In genomic region chr5:92104126-92104525, GRCh38 we compare ENCODE assay signal across 22 cellular contexts.
"Had no signal": no experiment of that assay in that cellular context is flagged by ENCODE, and none has a peak within 500 bp of the region (broad histone marks: within the 10 kb centered on the region; RNA-seq: fewer than 3 reads in every experiment).

No MANE protein-coding gene starts in this region.

- DNase-seq: colonic mucosa; cortex of kidney; effector CD8-positive, alpha-beta T cell; effector memory CD8-positive, alpha-beta T cell; endodermal cell; erythroblast; esophagus squamous epithelium; foreskin fibroblast; foreskin melanocyte; gastrocnemius medialis; glutamatergic neuron; head of caudate nucleus; heart right ventricle; hippocampal formation; left cardiac atrium; left lung; left ventricle myocardium superior; lower lobe of right lung; mesenchymal stem cell; mucosa of descending colon had no signal

- ATAC-seq: effector memory CD8-positive, alpha-beta T cell; esophagus mucosa; gastrocnemius medialis; heart right ventricle; left cardiac atrium; left lung; left ventricle myocardium superior; lower lobe of right lung; mucosa of descending colon had no signal

- H3K9me3 ChIP-seq: colonic mucosa, esophagus squamous epithelium, gastrocnemius medialis, lower lobe of right lung, mucosa of descending colon had no signal

- H3K36me3 ChIP-seq: colonic mucosa, esophagus squamous epithelium, gastrocnemius medialis, heart right ventricle, left lung, lower lobe of right lung had no signal

- H3K27me3 ChIP-seq: colonic mucosa, esophagus squamous epithelium, gastrocnemius medialis, heart right ventricle, left lung had no signal

- H3K27ac ChIP-seq: colonic mucosa, epithelial cell of prostate, esophagus squamous epithelium, gastrocnemius medialis, heart right ventricle, left lung, lower lobe of right lung had no signal

- H3K4me3 ChIP-seq: colonic mucosa, esophagus squamous epithelium, gastrocnemius medialis, heart right ventricle, left lung, lower lobe of right lung, mucosa of descending colon had no signal

- H3K4me1 ChIP-seq: colonic mucosa, esophagus squamous epithelium, gastrocnemius medialis, heart right ventricle, left lung, lower lobe of right lung had no signal
